7 cellular contexts compared by ENCODE assay signal in the genomic region with DNA sequence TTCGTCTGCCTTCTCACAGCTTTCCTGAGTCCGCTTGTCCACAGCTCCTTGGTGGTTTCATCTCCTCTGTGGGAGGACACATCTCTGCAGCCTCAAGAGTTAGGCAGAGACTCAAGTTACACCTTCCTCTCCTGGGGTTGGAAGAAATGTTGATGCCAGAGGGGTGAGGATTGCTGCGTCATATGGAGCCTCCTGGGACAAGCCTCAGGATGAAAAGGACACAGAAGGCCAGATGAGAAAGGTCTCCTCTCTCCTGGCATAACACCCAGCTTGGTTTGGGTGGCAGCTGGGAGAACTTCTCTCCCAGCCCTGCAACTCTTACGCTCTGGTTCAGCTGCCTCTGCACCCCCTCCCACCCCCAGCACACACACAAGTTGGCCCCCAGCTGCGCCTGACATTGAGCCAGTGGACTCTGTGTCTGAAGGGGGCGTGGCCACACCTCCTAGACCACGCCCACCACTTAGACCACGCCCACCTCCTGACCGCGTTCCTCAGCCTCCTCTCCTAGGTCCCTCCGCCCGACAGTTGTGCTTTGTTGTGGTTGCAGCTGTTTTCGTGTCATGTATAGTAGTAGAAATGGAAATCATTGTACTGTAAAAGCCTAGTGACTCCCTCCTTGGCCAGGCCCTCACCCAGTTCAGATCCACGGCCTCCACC. TPM values are rescaled to one million over a fixed set of nuclear protein-coding genes. Genes with fewer than 3 reads are reported as not detected.
DNase-seq lines count a peak whose midpoint lies in the region; ATAC-seq, FAIRE-seq and TF ChIP-seq lines count a peak whose summit lies in the region.

No MANE protein-coding gene starts in this region.

- FAIRE-seq in small intestine (lab: Jason Lieb, UNC) = no peak

- POLR2A ChIA-PET in HEK293 (lab: Yijun Ruan, JAX) = interaction anchor here (0.6 to 2.3 kb wide), 3 partner anchors 11 to 954 kb away, joined by 3 to 11 read pairs (median 3); a partner anchor contains a TSS

- no peaks in the 10 kb centered on the region for H3K36me3 Mint-ChIP-seq in T-helper 17 cell (ENCODE audit: low read depth)
- no peaks in the 10 kb centered on the region for H3K36me3 Mint-ChIP-seq in activated naive CD4-positive, alpha-beta T cell treated with anti-CD3 and anti-CD28 coated beads, Interleukin-2, amount 50 U/mL, for 72 hours

- H3K27ac Mint-ChIP-seq in T-helper 17 cell = peak overlapping the region; percentile 75
- H3K27ac Mint-ChIP-seq in activated naive CD4-positive, alpha-beta T cell treated with anti-CD3 and anti-CD28 coated beads, Interleukin-2, amount 50 U/mL, for 72 hours = no peak overlapping the region

- H4K20me1 ChIP-seq in mammary epithelial cell (ENCODE audit: insufficient read depth, low read length) = no peaks in the 10 kb centered on the region

- no peaks in the 10 kb centered on the region for H3K79me2 ChIP-seq in mammary epithelial cell (ENCODE audit: insufficient read depth, low read length)

- intact Hi-C loops in mammary epithelial cell (cut with micrococcal nuclease) = no loop called here

- H3K4me1 ChIP-seq in HEK293 (ENCODE audit: control insufficient read depth, insufficient read depth, low read length) = no peaks in the 10 kb centered on the region; the same call in 1 of the 2 replicates
- H3K4me1 ChIP-seq in small intestine (ENCODE audit: control insufficient read depth in 2 of 2, insufficient read depth in 1 of 2, low read depth in 1 of 2, low read length in 1 of 2) = no peaks in the 10 kb centered on the region
- no peaks in the 10 kb centered on the region for H3K4me1 ChIP-seq in mammary epithelial cell (ENCODE audit: insufficient read depth, low read length)

- no peaks in the 10 kb centered on the region for H3K9me3 ChIP-seq in HEK293 (ENCODE audit: control insufficient read depth, insufficient read depth, low read depth, low read length)
- no peaks in the 10 kb centered on the region for H3K9me3 ChIP-seq in T-helper 17 cell (ENCODE audit: control insufficient read depth, low read length, poor library complexity, severe bottlenecking)
- no peaks in the 10 kb centered on the region for H3K9me3 ChIP-seq in small intestine (ENCODE audit: control insufficient read depth, low read depth)
- no peaks in the 10 kb centered on the region for H3K9me3 ChIP-seq in mammary epithelial cell (replicated peaks; ENCODE audit: insufficient read depth, low read length)

- DNase-seq in T-helper 17 cell (peak; percentile 60 to 75 (median 70)), small intestine (peak; percentile 65), globus pallidus (ENCODE audit: low spot score) (no peak), mammary epithelial cell (no peak)
- peak; percentile 63 to 84 for DNase-seq in activated naive CD4-positive, alpha-beta T cell treated with anti-CD3 and anti-CD28 coated beads, Interleukin-2, amount 50 U/mL, for 72 hours (ENCODE audit: low spot score in 2 of 2)

- no peaks in the 10 kb centered on the region for H3K9me3 Mint-ChIP-seq in activated naive CD4-positive, alpha-beta T cell treated with anti-CD3 and anti-CD28 coated beads, Interleukin-2, amount 50 U/mL, for 72 hours

- peaks cover 12% of the 10 kb centered on the region for H3K4me1 Mint-ChIP-seq in T-helper 17 cell

- BruUV-seq in mammary epithelial cell (replicated peaks; lab: Mats Ljungman, UMichigan) = no TSS peak

- no peak overlapping the region for H2AFZ ChIP-seq in mammary epithelial cell (ENCODE audit: low read depth, low read length)

- in situ Hi-C loops in mammary epithelial cell (cut with MboI; ENCODE audit: low sequenced_read_pairs in 2 of 2) = no loop called here

- H3K27me3 ChIP-seq in small intestine (ENCODE audit: control insufficient read depth in 2 of 2, insufficient read depth in 2 of 2, low read length in 2 of 2) = no peaks in the 10 kb centered on the region
- H3K27me3 ChIP-seq in mammary epithelial cell (ENCODE audit: insufficient read depth, low read length) = no peaks in the 10 kb centered on the region

- no peak overlapping the region for H3K4me2 ChIP-seq in mammary epithelial cell (ENCODE audit: insufficient read depth, low read depth, low read length)

- H3K36me3 ChIP-seq in HEK293 (ENCODE audit: control insufficient read depth in 2 of 2, insufficient read depth in 1 of 2, low read length in 2 of 2) (no peaks in the 10 kb centered on the region), small intestine (ENCODE audit: control insufficient read depth in 2 of 2, insufficient read depth in 2 of 2, low read length in 2 of 2) (no peaks in the 10 kb centered on the region), mammary epithelial cell (ENCODE audit: insufficient read depth, low read length) (no peaks in the 10 kb centered on the region)

- H3K4me3 Mint-ChIP-seq in T-helper 17 cell = peak overlapping the region; percentile 62

- TF ChIP-seq CTCF in HEK293 (tag by site-specific recombination; IDR thresholded peaks at IDR 0.05) = no peak
- TF ChIP-seq CTCF in mammary epithelial cell (conservative IDR thresholded peaks at IDR 0.05 in 1 of 2, IDR thresholded peaks at IDR 0.05 in 1 of 2; ENCODE audit: extremely low read depth in 1 of 2, insufficient read depth in 1 of 2, low read depth in 1 of 2, low read length in 2 of 2) = no peak

- CTCF ChIA-PET in HEK293 (lab: Yijun Ruan, JAX) = interaction anchor here (0.5 to 3.7 kb wide), 4 partner anchors 12 to 514 kb away, joined by 3 to 26 read pairs (median 6); a partner anchor contains a TSS
- CTCF ChIA-PET in mammary epithelial cell (lab: Charles Lee; ENCODE audit: low non-redundant PET) = no interaction called here

- H3K27me3 Mint-ChIP-seq in T-helper 17 cell = peaks cover 6% of the 10 kb centered on the region

- no peak overlapping the region for H3K27ac ChIP-seq in HEK293 (ENCODE audit: extremely low read depth, low read depth, low read length)
- no peak overlapping the region for H3K27ac ChIP-seq in small intestine (ENCODE audit: low read depth in 1 of 2, low read length in 1 of 2)
- no peak overlapping the region for H3K27ac ChIP-seq in mammary epithelial cell (ENCODE audit: insufficient read depth, low read depth, low read length)

- H3K4me3 ChIP-seq in HEK293 (ENCODE audit: low read depth, low read length) (no peak overlapping the region), small intestine (ENCODE audit: low read depth in 1 of 2, low read length in 2 of 2) (no peak overlapping the region), mammary epithelial cell (replicated peaks in 1 of 3; ENCODE audit: insufficient read depth in 1 of 3, low read depth in 2 of 3, low read length in 3 of 3) (no peak overlapping the region)

- dilution Hi-C loops in mammary epithelial cell (cut with HindIII; ENCODE audit: low sequenced_read_pairs) = no loop called here

- peak; percentile 99 for ATAC-seq in T-helper 17 cell
- peak; percentile 80 to 97 for ATAC-seq in activated naive CD4-positive, alpha-beta T cell treated with anti-CD3 and anti-CD28 coated beads, Interleukin-2, amount 50 U/mL, for 72 hours
- no peak for ATAC-seq in GM18907 (IDR thresholded peaks at IDR 0.05; ENCODE audit: unreplicated experiment)

- no peak overlapping the region for H3K9ac ChIP-seq in mammary epithelial cell (ENCODE audit: insufficient read depth, low read length)

- 19 to 28% (median 26%) methylated on average over 13 to 14 of the region's 14 CpGs for WGBS in small intestine, 3 donors
- WGBS in mammary epithelial cell (ENCODE audit: low coverage, missing lambda C conversion rate) = 60% methylated on average over 10 of the region's 14 CpGs

TF ChIP-seq in HEK293, 187 proteins besides CTCF, POLR2A, EP300 and RAD21 (continues in another document):
- TF ChIP-seq ZNF248 (tag by site-specific recombination; IDR thresholded peaks at IDR 0.05) = no peak
- peak; percentile 61; the same call in 1 of the 2 replicates for TF ChIP-seq SP3 (tag by site-specific recombination; IDR thresholded peaks at IDR 0.05)
- TF ChIP-seq ZNF571 (tag by site-specific recombination; IDR thresholded peaks at IDR 0.05) = no peak
- TF ChIP-seq KLF9 (tag by site-specific recombination; IDR thresholded peaks at IDR 0.05; ENCODE audit: low read depth) = peak; percentile 100
- no peak for TF ChIP-seq REPIN1 (tag by site-specific recombination; IDR thresholded peaks at IDR 0.05; ENCODE audit: low read depth)
- TF ChIP-seq, protein P1, sequence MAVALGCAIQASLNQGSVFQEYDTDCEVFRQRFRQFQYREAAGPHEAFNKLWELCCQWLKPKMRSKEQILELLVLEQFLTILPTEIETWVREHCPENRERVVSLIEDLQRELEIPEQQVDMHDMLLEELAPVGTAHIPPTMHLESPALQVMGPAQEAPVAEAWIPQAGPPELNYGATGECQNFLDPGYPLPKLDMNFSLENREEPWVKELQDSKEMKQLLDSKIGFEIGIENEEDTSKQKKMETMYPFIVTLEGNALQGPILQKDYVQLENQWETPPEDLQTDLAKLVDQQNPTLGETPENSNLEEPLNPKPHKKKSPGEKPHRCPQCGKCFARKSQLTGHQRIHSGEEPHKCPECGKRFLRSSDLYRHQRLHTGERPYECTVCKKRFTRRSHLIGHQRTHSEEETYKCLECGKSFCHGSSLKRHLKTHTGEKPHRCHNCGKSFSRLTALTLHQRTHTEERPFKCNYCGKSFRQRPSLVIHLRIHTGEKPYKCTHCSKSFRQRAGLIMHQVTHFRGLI (tag by site-specific recombination; IDR thresholded peaks at IDR 0.05) = no peak
- no peak for TF ChIP-seq ZNF175 (tag by site-specific recombination; IDR thresholded peaks at IDR 0.05)
- TF ChIP-seq ZNF626 (tag by site-specific recombination; IDR thresholded peaks at IDR 0.05) = no peak
- TF ChIP-seq ZBTB21 (tag by site-specific recombination; IDR thresholded peaks at IDR 0.05) = peak; percentile 73; the same call in 1 of the 2 replicates

RNA-seq across cellular contexts. Expression of a gene that starts 11.7 kb away (rescaled TPM):
- total RNA-seq in T-helper 17 cell (1 to 10 TPM in 1 of 2 donors, under 1 TPM in 1; 0.67 to 1.4 TPM), mammary epithelial cell (10 to 100 TPM in 1 of 2 donors, not detected in 1; 24.2 TPM)
- total RNA-seq in activated naive CD4-positive, alpha-beta T cell treated with anti-CD3 and anti-CD28 coated beads, Interleukin-2, amount 50 U/mL, for 72 hours = under 1 TPM; 0.08 to 0.46 TPM
- polyA plus RNA-seq in small intestine (1 to 10 TPM in 2 of 3 donors, under 1 TPM in 1; 0.54 to 1.8 (median 1.6) TPM), mammary epithelial cell (0.27 TPM)
- not detected for polyA minus RNA-seq in mammary epithelial cell

Comparison
In these comparisons a context has a peak if more than half of its experiments do, and no peak if none do; other contexts are left out.
1. DNase-seq: peak in T-helper 17 cell (3 of 3), activated naive CD4-positive, alpha-beta T cell treated with anti-CD3 and anti-CD28 coated beads, Interleukin-2, amount 50 U/mL, for 72 hours (2 of 2) and small intestine (single experiment); none in globus pallidus (single experiment) and mammary epithelial cell (single experiment).